In the genomic region with DNA sequence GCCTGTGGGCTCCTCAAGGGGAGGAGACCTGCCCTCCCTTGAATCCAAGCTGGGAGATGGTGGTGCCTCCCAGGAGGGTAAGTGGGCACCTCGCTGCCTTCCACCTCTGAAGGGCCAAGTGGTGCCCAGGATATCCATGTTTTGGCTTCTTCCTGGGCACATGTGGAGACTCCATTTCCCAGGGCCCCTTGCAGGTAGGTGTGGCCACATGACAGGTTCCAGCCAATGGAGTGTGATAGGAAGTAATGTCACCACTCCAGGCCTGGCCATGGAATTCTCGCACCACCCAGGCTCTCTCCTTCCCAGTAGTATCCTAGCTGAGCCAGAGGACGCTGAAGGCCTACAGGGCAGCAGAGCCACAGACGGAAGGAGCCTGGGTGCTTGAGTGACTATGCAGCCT, we compare ENCODE assay signal across 20 cellular contexts. TPM values are rescaled to one million over a fixed set of nuclear protein-coding genes. Genes with fewer than 3 reads are reported as not detected.
DNase-seq lines count a peak whose midpoint lies in the region; ATAC-seq, FAIRE-seq and TF ChIP-seq lines count a peak whose summit lies in the region.
"Had no signal": no experiment of that assay in that cellular context is flagged by ENCODE, and none has a peak within 500 bp of the region (broad histone marks: within the 10 kb centered on the region; RNA-seq: fewer than 3 reads in every experiment).

No MANE protein-coding gene starts in this region.

- no peaks in the 10 kb centered on the region for H4K20me1 ChIP-seq in DND-41 (ENCODE audit: insufficient read depth, low read length)

- H3K9ac ChIP-seq in DND-41 (ENCODE audit: low read depth, low read length), result no peak overlapping the region

- no peaks in the 10 kb centered on the region for H3K36me3 ChIP-seq in DND-41 (ENCODE audit: insufficient read depth, low read length)
- H3K36me3 ChIP-seq: esophagus squamous epithelium, heart left ventricle, right atrium auricular region, tibial nerve had no signal

- intact Hi-C loops in left colon (cut with DNase I, micrococcal nuclease), result no loop called here

- H3K27ac ChIP-seq in DND-41 (ENCODE audit: low read length), result no peak overlapping the region
- H3K27ac ChIP-seq in foreskin keratinocyte, result no peak overlapping the region
- H3K27ac ChIP-seq: esophagus squamous epithelium, heart left ventricle, right atrium auricular region, tibial nerve had no signal

- no peaks in the 10 kb centered on the region for H3K9me3 ChIP-seq in DND-41 (ENCODE audit: insufficient read depth, low read length, severe bottlenecking)
- H3K9me3 ChIP-seq: esophagus squamous epithelium, heart left ventricle, right atrium auricular region, tibial nerve had no signal

- no peak for TF ChIP-seq POLR2A in H54 (IDR thresholded peaks at IDR 0.05; ENCODE audit: low read depth, low read length)

- H3K4me1 ChIP-seq in DND-41 (ENCODE audit: insufficient read depth, low read length) (no peaks in the 10 kb centered on the region), foreskin keratinocyte (no peaks in the 10 kb centered on the region)
- H3K4me1 ChIP-seq: right atrium auricular region had no signal

- H3K79me2 ChIP-seq in DND-41 (ENCODE audit: insufficient read depth, low read length), result no peaks in the 10 kb centered on the region

- FAIRE-seq in H54 (lab: Jason Lieb, UNC), result no peak
- FAIRE-seq: kidney had no signal

- H3K27me3 ChIP-seq in DND-41 (ENCODE audit: insufficient read depth, low read length, poor library complexity), result no peaks in the 10 kb centered on the region
- peaks cover 12% of the 10 kb centered on the region for H3K27me3 ChIP-seq in foreskin keratinocyte
- H3K27me3 ChIP-seq: esophagus squamous epithelium, heart left ventricle, right atrium auricular region, tibial nerve had no signal

- DNase-seq in DND-41, result peak; percentile 27
- DNase-seq in left colon, result no peak
- no peak for DNase-seq in activated CD4-positive, alpha-beta T cell treated with anti-CD3 and anti-CD28 coated beads, Interleukin-2, amount 50 U/mL, for 48 hours
- no peak for DNase-seq in H54 (ENCODE audit: insufficient read length, low spot score)
- DNase-seq in foreskin keratinocyte, result no peak
- DNase-seq: activated CD8-positive, alpha-beta T cell treated with anti-CD3 and anti-CD28 coated beads, Interleukin-2, amount 10 ng/mL, durations not matched to agents 7 days and 5 days; activated naive CD8-positive, alpha-beta T cell treated with anti-CD3 and anti-CD28 coated beads for 36 hours; DMS153; esophagus squamous epithelium; heart left ventricle; kidney; MM.1S; NCI-H187; NCI-H524 treated with DMSO at 0.1 percent for 48 hours; stimulated activated naive CD4-positive, alpha-beta T cell treated with Interleukin-2 at 50 U/mL for 16 hours had no signal

- no peak for TF ChIP-seq RAD21 in Ishikawa (IDR thresholded peaks at IDR 0.05; ENCODE audit: low read depth)

- H3K4me3 ChIP-seq in DND-41 (ENCODE audit: low read depth in 1 of 2, low read length in 2 of 2), result no peak overlapping the region
- H3K4me3 ChIP-seq: esophagus squamous epithelium, heart left ventricle, right atrium auricular region, tibial nerve had no signal

- ATAC-seq in DND-41 (ENCODE audit: insufficient read depth, low read depth) (no peak), SK-N-SH treated with all-trans-retinoic acid at 6 μM for 48 hours (peak; percentile 53), left colon (peak; percentile 75), GM19467 (IDR thresholded peaks at IDR 0.05; ENCODE audit: unreplicated experiment) (no peak), foreskin keratinocyte (no peak)
- ATAC-seq: activated CD8-positive, alpha-beta T cell treated with anti-CD3 and anti-CD28 coated beads, Interleukin-2, amount 10 ng/mL, durations not matched to agents 7 days and 5 days; heart left ventricle had no signal

- no peak for TF ChIP-seq EP300 in Ishikawa (IDR thresholded peaks at IDR 0.05; ENCODE audit: borderline replicate concordance)

- H2AFZ ChIP-seq in DND-41 (ENCODE audit: low read depth, low read length), result peak overlapping the region; percentile 50; the same call in 1 of the 2 replicates

- TF ChIP-seq CTCF in DND-41 (IDR thresholded peaks at IDR 0.05; ENCODE audit: borderline replicate concordance, extremely low read depth, low read length, poor library complexity, severe bottlenecking) (no peak), foreskin keratinocyte (conservative IDR thresholded peaks at IDR 0.05) (no peak)

- no peak overlapping the region for H3K4me2 ChIP-seq in DND-41 (ENCODE audit: insufficient read depth, low read length)

TF ChIP-seq in Ishikawa, 13 proteins besides CTCF, POLR2A, EP300 and RAD21:
- TF ChIP-seq, protein P1, sequence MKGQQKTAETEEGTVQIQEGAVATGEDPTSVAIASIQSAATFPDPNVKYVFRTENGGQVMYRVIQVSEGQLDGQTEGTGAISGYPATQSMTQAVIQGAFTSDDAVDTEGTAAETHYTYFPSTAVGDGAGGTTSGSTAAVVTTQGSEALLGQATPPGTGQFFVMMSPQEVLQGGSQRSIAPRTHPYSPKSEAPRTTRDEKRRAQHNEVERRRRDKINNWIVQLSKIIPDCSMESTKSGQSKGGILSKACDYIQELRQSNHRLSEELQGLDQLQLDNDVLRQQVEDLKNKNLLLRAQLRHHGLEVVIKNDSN (IDR thresholded peaks at IDR 0.05), result peak; percentile 95
- TF ChIP-seq, protein P2, sequence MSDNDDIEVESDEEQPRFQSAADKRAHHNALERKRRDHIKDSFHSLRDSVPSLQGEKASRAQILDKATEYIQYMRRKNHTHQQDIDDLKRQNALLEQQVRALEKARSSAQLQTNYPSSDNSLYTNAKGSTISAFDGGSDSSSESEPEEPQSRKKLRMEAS (IDR thresholded peaks at IDR 0.05), result no peak
TF ChIP-seq in Ishikawa: peak in this region for 1.

TF ChIP-seq in SK-N-SH treated with all-trans-retinoic acid at 6 μM for 48 hours, 23 proteins besides CTCF, POLR2A, EP300 and RAD21:
- TF ChIP-seq TCF4 (CRISPR knock-in tag; IDR thresholded peaks at IDR 0.05; ENCODE audit: borderline replicate concordance) (no peak), SNAI2 (CRISPR knock-in tag; IDR thresholded peaks at IDR 0.05) (no peak)
- TF ChIP-seq, protein P3, sequence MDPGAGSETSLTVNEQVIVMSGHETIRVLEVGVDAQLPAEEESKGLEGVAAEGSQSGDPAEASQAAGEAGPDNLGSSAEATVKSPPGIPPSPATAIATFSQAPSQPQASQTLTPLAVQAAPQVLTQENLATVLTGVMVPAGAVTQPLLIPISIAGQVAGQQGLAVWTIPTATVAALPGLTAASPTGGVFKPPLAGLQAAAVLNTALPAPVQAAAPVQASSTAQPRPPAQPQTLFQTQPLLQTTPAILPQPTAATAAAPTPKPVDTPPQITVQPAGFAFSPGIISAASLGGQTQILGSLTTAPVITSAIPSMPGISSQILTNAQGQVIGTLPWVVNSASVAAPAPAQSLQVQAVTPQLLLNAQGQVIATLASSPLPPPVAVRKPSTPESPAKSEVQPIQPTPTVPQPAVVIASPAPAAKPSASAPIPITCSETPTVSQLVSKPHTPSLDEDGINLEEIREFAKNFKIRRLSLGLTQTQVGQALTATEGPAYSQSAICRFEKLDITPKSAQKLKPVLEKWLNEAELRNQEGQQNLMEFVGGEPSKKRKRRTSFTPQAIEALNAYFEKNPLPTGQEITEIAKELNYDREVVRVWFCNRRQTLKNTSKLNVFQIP (CRISPR knock-in tag; IDR thresholded peaks at IDR 0.05; ENCODE audit: borderline replicate concordance, low read depth), result no peak
- TF ChIP-seq, protein P4, sequence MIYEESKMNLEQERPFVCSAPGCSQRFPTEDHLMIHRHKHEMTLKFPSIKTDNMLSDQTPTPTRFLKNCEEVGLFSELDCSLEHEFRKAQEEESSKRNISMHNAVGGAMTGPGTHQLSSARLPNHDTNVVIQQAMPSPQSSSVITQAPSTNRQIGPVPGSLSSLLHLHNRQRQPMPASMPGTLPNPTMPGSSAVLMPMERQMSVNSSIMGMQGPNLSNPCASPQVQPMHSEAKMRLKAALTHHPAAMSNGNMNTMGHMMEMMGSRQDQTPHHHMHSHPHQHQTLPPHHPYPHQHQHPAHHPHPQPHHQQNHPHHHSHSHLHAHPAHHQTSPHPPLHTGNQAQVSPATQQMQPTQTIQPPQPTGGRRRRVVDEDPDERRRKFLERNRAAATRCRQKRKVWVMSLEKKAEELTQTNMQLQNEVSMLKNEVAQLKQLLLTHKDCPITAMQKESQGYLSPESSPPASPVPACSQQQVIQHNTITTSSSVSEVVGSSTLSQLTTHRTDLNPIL (CRISPR knock-in tag; IDR thresholded peaks at IDR 0.05; ENCODE audit: low read depth), result no peak
- TF ChIP-seq, protein P5, sequence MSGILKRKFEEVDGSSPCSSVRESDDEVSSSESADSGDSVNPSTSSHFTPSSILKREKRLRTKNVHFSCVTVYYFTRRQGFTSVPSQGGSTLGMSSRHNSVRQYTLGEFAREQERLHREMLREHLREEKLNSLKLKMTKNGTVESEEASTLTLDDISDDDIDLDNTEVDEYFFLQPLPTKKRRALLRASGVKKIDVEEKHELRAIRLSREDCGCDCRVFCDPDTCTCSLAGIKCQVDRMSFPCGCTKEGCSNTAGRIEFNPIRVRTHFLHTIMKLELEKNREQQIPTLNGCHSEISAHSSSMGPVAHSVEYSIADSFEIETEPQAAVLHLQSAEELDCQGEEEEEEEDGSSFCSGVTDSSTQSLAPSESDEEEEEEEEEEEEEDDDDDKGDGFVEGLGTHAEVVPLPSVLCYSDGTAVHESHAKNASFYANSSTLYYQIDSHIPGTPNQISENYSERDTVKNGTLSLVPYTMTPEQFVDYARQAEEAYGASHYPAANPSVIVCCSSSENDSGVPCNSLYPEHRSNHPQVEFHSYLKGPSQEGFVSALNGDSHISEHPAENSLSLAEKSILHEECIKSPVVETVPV (CRISPR knock-in tag; IDR thresholded peaks at IDR 0.05), result no peak
TF ChIP-seq in SK-N-SH treated with all-trans-retinoic acid at 6 μM for 48 hours: peak in this region for 0.

RNA-seq across cellular contexts. Expression of a gene that starts 17.6 kb away (rescaled TPM):
- total RNA-seq in left colon (10 to 100 TPM; 13.8 to 18.6 TPM), foreskin keratinocyte (48.2 and 52.4 TPM in 2 replicates)
- 52.5 and 52.7 TPM in 2 replicates for polyA plus RNA-seq in foreskin keratinocyte

Comparison
In these comparisons a context has a peak if more than half of its experiments do, and no peak if none do; other contexts are left out.
1. ATAC-seq: peak in SK-N-SH treated with all-trans-retinoic acid at 6 μM for 48 hours (single experiment) and left colon (single experiment); none in DND-41 (single experiment), GM19467 (single experiment) and foreskin keratinocyte (single experiment).